ENCODE assay signal across 15 cellular contexts in genomic region chr12:124403273-124403672, GRCh38.
DNase-seq lines count a peak whose midpoint lies in the region; ATAC-seq and TF ChIP-seq lines count a peak whose summit lies in the region.
"Had no signal": no experiment of that assay in that cellular context is flagged by ENCODE, and none has a peak within 500 bp of the region (broad histone marks: within the 10 kb centered on the region; RNA-seq: fewer than 3 reads in every experiment).

No MANE protein-coding gene starts in this region.

- no peak for DNase-seq in GM23338 (ENCODE audit: low spot score)
- no peak for DNase-seq in stimulated activated effector memory CD8-positive, alpha-beta T cell treated with anti-CD3 and anti-CD28 coated beads, Interleukin-12 subunit alpha, Interleukin-12 subunit beta, amount 100 ng/mL, for 72 hours (ENCODE audit: low spot score in 2 of 2)
- DNase-seq in HPDE6-E6E7 (ENCODE audit: extremely low spot score): no peak
- DNase-seq in dermis blood vessel endothelial cell: no peak
- no peak for DNase-seq in NCI-H510A (lab: John Stamatoyannopoulos, UW)
- DNase-seq in activated effector memory CD4-positive, alpha-beta T cell treated with Interleukin-2 at 50 U/mL for 16 hours: no peak
- DNase-seq: activated CD4-positive, alpha-beta T cell treated with anti-CD3 and anti-CD28 coated beads, Interleukin-2, amount 50 U/mL, for 1 hour; activated naive CD4-positive, alpha-beta T cell treated with anti-CD3 and anti-CD28 coated beads for 36 hours; cortex of kidney; kidney glomerular epithelial cell; NCI-H1105 treated with DMSO at 0.1 percent for 48 hours; RPMI8226; T-helper 2 cell had no signal

- H3K9me2 ChIP-seq in GM23338 (ENCODE audit: insufficient read depth): no peaks in the 10 kb centered on the region

- H3K4me1 Mint-ChIP-seq in GM23338 (peaks cover 36% of the 10 kb centered on the region), brain (peaks cover 57% of the 10 kb centered on the region)
- peaks cover 34% of the 10 kb centered on the region for H3K4me1 Mint-ChIP-seq in stimulated activated effector memory CD8-positive, alpha-beta T cell treated with anti-CD3 and anti-CD28 coated beads, Interleukin-12 subunit alpha, Interleukin-12 subunit beta, amount 100 ng/mL, for 72 hours

- H3K27me3 ChIP-seq in GM23338 (ENCODE audit: insufficient read depth): no peaks in the 10 kb centered on the region
- H3K27me3 ChIP-seq in iPS-15b (ENCODE audit: control insufficient read depth, insufficient read depth, low read length): no peaks in the 10 kb centered on the region

- no peak overlapping the region for H3K4me3 ChIP-seq in GM23338
- no peak overlapping the region for H3K4me3 ChIP-seq in iPS-15b (ENCODE audit: low read depth, low read length)

- TF ChIP-seq CTCF in GM23338 (conservative IDR thresholded peaks at IDR 0.05; ENCODE audit: low read depth in 2 of 2) (no peak), brain (conservative IDR thresholded peaks at IDR 0.05) (no peak)

- H3F3A ChIP-seq in GM23338 (replicated peaks; ENCODE audit: low read depth): 0 out of 2 replicates have a peak, but pooled peaks cover 4% of the 10 kb centered on the region

- H3K36me3 ChIP-seq in GM23338 (ENCODE audit: insufficient read depth): peaks cover 5% of the 10 kb centered on the region; the same call in 1 of the 2 replicates
- H3K36me3 ChIP-seq in iPS-15b (ENCODE audit: control insufficient read depth, insufficient read depth, low read length): peaks cover 18% of the 10 kb centered on the region

- H3K27me3 Mint-ChIP-seq in GM23338 (ENCODE audit: insufficient read depth, low read depth, poor library complexity) (peaks cover 16% of the 10 kb centered on the region), brain (no peaks in the 10 kb centered on the region)

- H3K36me3 Mint-ChIP-seq in GM23338 (ENCODE audit: low read depth) (peaks cover 31% of the 10 kb centered on the region), brain (peaks cover 39% of the 10 kb centered on the region)
- H3K36me3 Mint-ChIP-seq in stimulated activated effector memory CD8-positive, alpha-beta T cell treated with anti-CD3 and anti-CD28 coated beads, Interleukin-12 subunit alpha, Interleukin-12 subunit beta, amount 100 ng/mL, for 72 hours: peaks cover 55% of the 10 kb centered on the region

- H3K79me2 ChIP-seq in GM23338 (replicated peaks; ENCODE audit: insufficient read depth): peaks cover 17% of the 10 kb centered on the region

- H3K4me3 Mint-ChIP-seq in GM23338 (no peak overlapping the region; the same call in 2 of the 3 replicates), brain (peak overlapping the region in 1 of 5 experiments; percentile 1)
- H3K4me3 Mint-ChIP-seq in stimulated activated effector memory CD8-positive, alpha-beta T cell treated with anti-CD3 and anti-CD28 coated beads, Interleukin-12 subunit alpha, Interleukin-12 subunit beta, amount 100 ng/mL, for 72 hours: no peak overlapping the region
- H3K4me3 Mint-ChIP-seq: activated naive CD4-positive, alpha-beta T cell treated with anti-CD3 and anti-CD28 coated beads for 36 hours had no signal

- no peak for ATAC-seq in GM23338
- no peak for ATAC-seq in stimulated activated effector memory CD8-positive, alpha-beta T cell treated with anti-CD3 and anti-CD28 coated beads, Interleukin-12 subunit alpha, Interleukin-12 subunit beta, amount 100 ng/mL, for 72 hours

- peaks cover 9% of the 10 kb centered on the region for H4K20me1 ChIP-seq in GM23338 (replicated peaks; ENCODE audit: insufficient read depth)

- H3K4me1 ChIP-seq in GM23338 (ENCODE audit: insufficient read depth): no peaks in the 10 kb centered on the region; the same call in 1 of the 2 replicates
- H3K4me1 ChIP-seq in iPS-15b (ENCODE audit: control insufficient read depth, insufficient read depth, low read length): peaks cover 5% of the 10 kb centered on the region

- H2AFZ ChIP-seq in GM23338: no peak overlapping the region

- H3K27ac Mint-ChIP-seq in GM23338 (peak overlapping the region; percentile 33; the same call in 1 of the 2 replicates), brain (peak overlapping the region; percentile 50 to 91 (median 85))
- peak overlapping the region; percentile 88 for H3K27ac Mint-ChIP-seq in stimulated activated effector memory CD8-positive, alpha-beta T cell treated with anti-CD3 and anti-CD28 coated beads, Interleukin-12 subunit alpha, Interleukin-12 subunit beta, amount 100 ng/mL, for 72 hours
- H3K27ac Mint-ChIP-seq: activated naive CD4-positive, alpha-beta T cell treated with anti-CD3 and anti-CD28 coated beads for 36 hours had no signal

- no peak overlapping the region for H3K4me2 ChIP-seq in GM23338

- peak overlapping the region; percentile 50 for H3K9ac ChIP-seq in iPS-15b (ENCODE audit: low read depth, low read length)

- no peaks in the 10 kb centered on the region; the same call in 2 of the 3 replicates for H3K9me3 Mint-ChIP-seq in GM23338
- no peaks in the 10 kb centered on the region for H3K9me3 Mint-ChIP-seq in brain
- H3K9me3 Mint-ChIP-seq in stimulated activated effector memory CD8-positive, alpha-beta T cell treated with anti-CD3 and anti-CD28 coated beads, Interleukin-12 subunit alpha, Interleukin-12 subunit beta, amount 100 ng/mL, for 72 hours: no peaks in the 10 kb centered on the region
- H3K9me3 Mint-ChIP-seq: activated naive CD4-positive, alpha-beta T cell treated with anti-CD3 and anti-CD28 coated beads for 36 hours had no signal

- H3K9me3 ChIP-seq in iPS-15b (ENCODE audit: control insufficient read depth, insufficient read depth, low read length): no peaks in the 10 kb centered on the region

- 0 out of 2 replicates have a peak overlapping the region, but pooled peaks have one; percentile 14 for H3K27ac ChIP-seq in GM23338 (ENCODE audit: low read depth)

TF ChIP-seq in GM23338, 12 proteins besides CTCF, POLR2A, EP300 and RAD21 (continues in another document):
- TF ChIP-seq CREB1 (CRISPR knock-in tag; IDR thresholded peaks at IDR 0.05; ENCODE audit: low read depth) (no peak), JUNB (IDR thresholded peaks at IDR 0.05; ENCODE audit: unreplicated experiment) (no peak), NANOG (IDR thresholded peaks at IDR 0.05; ENCODE audit: borderline replicate concordance) (no peak), POLR2AphosphoS5 (IDR thresholded peaks at IDR 0.05; ENCODE audit: low read depth) (no peak), STAT1 (IDR thresholded peaks at IDR 0.05; ENCODE audit: unreplicated experiment) (no peak), EZH2phosphoT487 (IDR thresholded peaks at IDR 0.05; ENCODE audit: unreplicated experiment) (no peak), ZNF331 (CRISPR knock-in tag; IDR thresholded peaks at IDR 0.05; ENCODE audit: low read depth) (no peak), EZH2 (IDR thresholded peaks at IDR 0.05; ENCODE audit: low read depth, unreplicated experiment) (no peak)
- TF ChIP-seq, protein P1, sequence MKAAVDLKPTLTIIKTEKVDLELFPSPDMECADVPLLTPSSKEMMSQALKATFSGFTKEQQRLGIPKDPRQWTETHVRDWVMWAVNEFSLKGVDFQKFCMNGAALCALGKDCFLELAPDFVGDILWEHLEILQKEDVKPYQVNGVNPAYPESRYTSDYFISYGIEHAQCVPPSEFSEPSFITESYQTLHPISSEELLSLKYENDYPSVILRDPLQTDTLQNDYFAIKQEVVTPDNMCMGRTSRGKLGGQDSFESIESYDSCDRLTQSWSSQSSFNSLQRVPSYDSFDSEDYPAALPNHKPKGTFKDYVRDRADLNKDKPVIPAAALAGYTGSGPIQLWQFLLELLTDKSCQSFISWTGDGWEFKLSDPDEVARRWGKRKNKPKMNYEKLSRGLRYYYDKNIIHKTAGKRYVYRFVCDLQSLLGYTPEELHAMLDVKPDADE (IDR thresholded peaks at IDR 0.05): no peak

Comparison
In these comparisons a context has a peak if more than half of its experiments do, and no peak if none do; other contexts are left out.
1. H3K27ac Mint-ChIP-seq: peak in every context shown above with its lines; median percentile 88 in stimulated activated effector memory CD8-positive, alpha-beta T cell treated with anti-CD3 and anti-CD28 coated beads, Interleukin-12 subunit alpha, Interleukin-12 subunit beta, amount 100 ng/mL, for 72 hours; 85 in brain; 33 in GM23338.